In the genomic region with DNA sequence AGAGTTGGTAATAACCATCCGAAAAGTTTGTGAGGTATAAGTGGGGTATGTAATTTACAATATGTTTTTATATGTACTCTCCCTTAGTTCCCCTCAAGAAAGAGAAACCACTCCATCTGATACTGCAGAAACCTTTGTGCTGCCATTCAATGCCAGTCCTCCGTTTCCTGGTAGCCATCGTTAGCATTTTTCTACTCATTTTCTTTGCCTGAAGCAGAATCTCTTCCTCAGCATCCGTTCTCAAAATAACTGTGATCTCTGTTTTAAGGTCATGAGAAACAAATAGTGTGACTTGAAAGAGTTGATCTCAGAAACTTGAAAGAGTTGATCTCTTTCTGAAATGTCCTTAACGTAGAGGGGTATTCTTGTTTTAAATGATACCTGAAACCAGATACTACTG, we compare ENCODE assay signal across 9 cellular contexts. TPM values are rescaled to one million over a fixed set of nuclear protein-coding genes. Genes with fewer than 3 reads are reported as not detected.
DNase-seq lines count a peak whose midpoint lies in the region; ATAC-seq and TF ChIP-seq lines count a peak whose summit lies in the region.
"Had no signal": no experiment of that assay in that cellular context is flagged by ENCODE, and none has a peak within 500 bp of the region (broad histone marks: within the 10 kb centered on the region; RNA-seq: fewer than 3 reads in every experiment).

No MANE protein-coding gene starts in this region.

- 17% methylated on average over 5 of the region's 5 CpGs for WGBS in right lobe of liver (ENCODE audit: insufficient coverage, low coverage, low lambda C conversion rate, missing lambda C conversion rate)
- WGBS in urinary bladder, result 21% methylated on average over 5 of the region's 5 CpGs

- peaks cover 14% of the 10 kb centered on the region for H3K36me3 ChIP-seq in cardiac muscle cell
- peaks cover 38% of the 10 kb centered on the region for H3K36me3 ChIP-seq in adipocyte (ENCODE audit: control insufficient read depth, insufficient read depth, low read length, severe bottlenecking)
- H3K36me3 ChIP-seq in right lobe of liver, result peaks cover 0 to 28% (median 13%) of the 10 kb centered on the region in 4 donors
- H3K36me3 ChIP-seq in urinary bladder (ENCODE audit: insufficient read depth), result peaks cover under 1% of the 10 kb centered on the region

- no peak for TF ChIP-seq POLR2A in right lobe of liver (IDR thresholded peaks at IDR 0.05)

- H3K4me3 ChIP-seq in cardiac muscle cell, result peak overlapping the region; percentile 65
- peak overlapping the region; percentile 99 for H3K4me3 ChIP-seq in adipocyte (ENCODE audit: low read length)
- H3K4me3 ChIP-seq in right lobe of liver, result peak overlapping the region; percentile 72 to 88 (median 73)
- peak overlapping the region; percentile 79 for H3K4me3 ChIP-seq in urinary bladder (ENCODE audit: low read depth, low read length)

- no peaks in the 10 kb centered on the region for H3K9me3 ChIP-seq in cardiac muscle cell (ENCODE audit: low read depth)
- no peaks in the 10 kb centered on the region for H3K9me3 ChIP-seq in adipocyte (ENCODE audit: control insufficient read depth, low read length)
- H3K9me3 ChIP-seq in right lobe of liver, result no peaks in the 10 kb centered on the region

- no peak for DNase-seq in cardiac muscle cell (ENCODE audit: low read depth in 1 of 2, low spot score in 1 of 2)
- DNase-seq in left cardiac atrium, result no peak
- DNase-seq in adipocyte (ENCODE audit: low read depth), result peak; percentile 13
- DNase-seq in right lobe of liver, result no peak
- DNase-seq in hypothalamus (lab: John Stamatoyannopoulos, UW), result no peak
- DNase-seq in NCI-H146 treated with DMSO at 0.1 percent for 48 hours (lab: John Stamatoyannopoulos, UW; ENCODE audit: unreplicated experiment), result no peak
- no peak for DNase-seq in CD1c-positive myeloid dendritic cell (ENCODE audit: extremely low spot score)
- DNase-seq: NK-92 treated with Interleukin-12 subunit alpha and Interleukin-12 subunit beta, amount 100 ng/mL, for 24 hours had no signal

- intact Hi-C loops in left cardiac atrium (cut with DNase I), result no loop called here
- intact Hi-C loops in right lobe of liver (cut with DNase I), result no loop called here

- TF ChIP-seq CTCF in cardiac muscle cell (IDR thresholded peaks at IDR 0.05; ENCODE audit: low read depth, low read length), result no peak
- no peak for TF ChIP-seq CTCF in right lobe of liver (IDR thresholded peaks at IDR 0.05)

- H3K4me1 ChIP-seq in cardiac muscle cell (ENCODE audit: low read depth), result peaks cover 10% of the 10 kb centered on the region
- peaks cover 29% of the 10 kb centered on the region for H3K4me1 ChIP-seq in adipocyte (ENCODE audit: control insufficient read depth, insufficient read depth, low read length)
- peaks cover 0 to 30% (median 11%) of the 10 kb centered on the region in 4 donors for H3K4me1 ChIP-seq in right lobe of liver
- no peaks in the 10 kb centered on the region for H3K4me1 ChIP-seq in urinary bladder (ENCODE audit: insufficient read depth)

- no peak for ATAC-seq in left cardiac atrium
- ATAC-seq in right lobe of liver, result no peak

- H3K27me3 ChIP-seq in cardiac muscle cell (no peaks in the 10 kb centered on the region), adipocyte (replicated peaks; ENCODE audit: control insufficient read depth, insufficient read depth, low read length) (no peaks in the 10 kb centered on the region), right lobe of liver (no peaks in the 10 kb centered on the region)

- H3K9ac ChIP-seq in adipocyte (ENCODE audit: low read length), result peak overlapping the region; percentile 98

- H3K27ac ChIP-seq in cardiac muscle cell, result no peak overlapping the region
- H3K27ac ChIP-seq in right lobe of liver, result no peak overlapping the region
- no peak overlapping the region for H3K27ac ChIP-seq in urinary bladder (ENCODE audit: low read depth)

RNA-seq across cellular contexts. Expression of a gene that starts 1.0 kb away (rescaled TPM):
- total RNA-seq in cardiac muscle cell, result 107 and 180 TPM in 2 replicates
- 112 and 174 TPM in 2 replicates for polyA plus RNA-seq in cardiac muscle cell
- 100 to 1,000 TPM in 1 of 2 donors, 10 to 100 TPM in 1; 89.6 to 124 TPM for total RNA-seq in left cardiac atrium
- 10 to 100 TPM; 47.6 to 68.2 (median 56.1) TPM for total RNA-seq in right lobe of liver
- 159 TPM for total RNA-seq in urinary bladder
- 28.8 TPM for polyA plus RNA-seq in urinary bladder

RNA-seq across cellular contexts. Expression of a gene that starts 1.3 kb away (rescaled TPM):
- 12.5 and 19.4 TPM in 2 replicates for total RNA-seq in cardiac muscle cell
- polyA plus RNA-seq in cardiac muscle cell, result 6.8 and 8.2 TPM in 2 replicates
- total RNA-seq in left cardiac atrium, result 10 to 100 TPM; 17.8 to 33.4 TPM
- 10 to 100 TPM; 12.5 to 19.7 (median 14.4) TPM for total RNA-seq in right lobe of liver
- total RNA-seq in urinary bladder, result 11.5 TPM
- 6.6 TPM for polyA plus RNA-seq in urinary bladder
